16 cellular contexts compared by ENCODE assay signal in genomic region chr4:186808635-186809018, GRCh38.
A peak's percentile ranks its signal among the peaks of the same experiment; 100 is the strongest.
DNase-seq lines count a peak whose midpoint lies in the region; TF ChIP-seq lines count a peak whose summit lies in the region.
"Had no signal": no experiment of that assay in that cellular context is flagged by ENCODE, and none has a peak within 500 bp of the region (broad histone marks: within the 10 kb centered on the region; RNA-seq: fewer than 3 reads in every experiment).

No MANE protein-coding gene starts in this region.

- H3K27ac Mint-ChIP-seq in osteocyte (ENCODE audit: unreplicated experiment), result no peak overlapping the region

- H3K9me3 Mint-ChIP-seq in osteocyte (ENCODE audit: unreplicated experiment), result peaks cover 5% of the 10 kb centered on the region

- no peaks in the 10 kb centered on the region for H3K27me3 Mint-ChIP-seq in osteocyte (ENCODE audit: unreplicated experiment)

- no peaks in the 10 kb centered on the region for H3K36me3 ChIP-seq in HEK293 (ENCODE audit: control insufficient read depth in 2 of 2, insufficient read depth in 1 of 2, low read length in 2 of 2)
- H3K36me3 ChIP-seq: left ventricle myocardium inferior, pancreas had no signal

- DNase-seq in AG08395 (ENCODE audit: low spot score) (peak; percentile 25), astrocyte of the spinal cord (ENCODE audit: low read depth, low spot score) (peak; percentile 78), islet precursor cell (peak; percentile 61), osteocyte (ENCODE audit: extremely low spot score, unreplicated experiment) (no peak), DMS 273 treated with DMSO at 0.1 percent for 48 hours (lab: John Stamatoyannopoulos, UW) (no peak), RPMI8226 (no peak)
- no peak for DNase-seq in stimulated activated CD8-positive, alpha-beta memory T cell treated with anti-CD3 and anti-CD28 coated beads, Interleukin-4, amount 100 ng/mL, for 48 hours
- DNase-seq: activated gamma-delta T cell treated with Interleukin-2 at 50 U/mL for 16 hours; C1 segment of cervical spinal cord; cerebellar nuclear complex; left ventricle myocardium inferior; NCI-H2029; stimulated activated CD4-positive, alpha-beta T cell treated with anti-CD3 and anti-CD28 coated beads, Interleukin-2, amount 100 ng/mL, for 48 hours; stimulated activated naive CD4-positive, alpha-beta T cell treated with Interleukin-2 at 50 U/mL for 16 hours had no signal

- in situ Hi-C loops in astrocyte of the spinal cord (cut with HindIII; ENCODE audit: low sequenced_read_pairs), result no loop called here

- peaks cover 13% of the 10 kb centered on the region for H3K4me1 Mint-ChIP-seq in osteocyte (ENCODE audit: unreplicated experiment)

- H3K4me3 ChIP-seq in HEK293 (ENCODE audit: low read depth, low read length), result no peak overlapping the region
- H3K4me3 ChIP-seq in astrocyte of the spinal cord (ENCODE audit: low read depth, low read length), result no peak overlapping the region
- H3K4me3 ChIP-seq: left ventricle myocardium inferior, pancreas had no signal

- no peak overlapping the region for H3K27ac ChIP-seq in HEK293 (ENCODE audit: extremely low read depth, low read depth, low read length)
- H3K27ac ChIP-seq: left ventricle myocardium inferior, pancreas had no signal

- TF ChIP-seq CTCF in HEK293 (tag by site-specific recombination; IDR thresholded peaks at IDR 0.05) (no peak), astrocyte of the spinal cord (IDR thresholded peaks at IDR 0.05; ENCODE audit: low read depth, low read length) (no peak), osteocyte (IDR thresholded peaks at IDR 0.05) (no peak)

- H3K4me1 ChIP-seq in HEK293 (ENCODE audit: control insufficient read depth, insufficient read depth, low read length), result no peaks in the 10 kb centered on the region
- H3K4me1 ChIP-seq: left ventricle myocardium inferior had no signal

- H3K9me3 ChIP-seq in HEK293 (ENCODE audit: control insufficient read depth, insufficient read depth, low read depth, low read length), result no peaks in the 10 kb centered on the region
- H3K9me3 ChIP-seq: left ventricle myocardium inferior, pancreas had no signal

- POLR2A ChIA-PET in HEK293 (lab: Yijun Ruan, JAX), result no interaction called here

- H3K36me3 Mint-ChIP-seq in osteocyte (ENCODE audit: unreplicated experiment), result no peaks in the 10 kb centered on the region

- CTCF ChIA-PET in HEK293 (lab: Yijun Ruan, JAX), result no interaction called here

- no peak overlapping the region for H3K4me3 Mint-ChIP-seq in osteocyte (ENCODE audit: unreplicated experiment)

TF ChIP-seq in HEK293, 187 proteins besides CTCF, POLR2A, EP300 and RAD21:
- TF ChIP-seq ZFHX2 (tag by site-specific recombination; conservative IDR thresholded peaks at IDR 0.05), result peak; percentile 54
- no peak for TF ChIP-seq ZNF37A (tag by site-specific recombination; IDR thresholded peaks at IDR 0.05)
- TF ChIP-seq, protein P1, sequence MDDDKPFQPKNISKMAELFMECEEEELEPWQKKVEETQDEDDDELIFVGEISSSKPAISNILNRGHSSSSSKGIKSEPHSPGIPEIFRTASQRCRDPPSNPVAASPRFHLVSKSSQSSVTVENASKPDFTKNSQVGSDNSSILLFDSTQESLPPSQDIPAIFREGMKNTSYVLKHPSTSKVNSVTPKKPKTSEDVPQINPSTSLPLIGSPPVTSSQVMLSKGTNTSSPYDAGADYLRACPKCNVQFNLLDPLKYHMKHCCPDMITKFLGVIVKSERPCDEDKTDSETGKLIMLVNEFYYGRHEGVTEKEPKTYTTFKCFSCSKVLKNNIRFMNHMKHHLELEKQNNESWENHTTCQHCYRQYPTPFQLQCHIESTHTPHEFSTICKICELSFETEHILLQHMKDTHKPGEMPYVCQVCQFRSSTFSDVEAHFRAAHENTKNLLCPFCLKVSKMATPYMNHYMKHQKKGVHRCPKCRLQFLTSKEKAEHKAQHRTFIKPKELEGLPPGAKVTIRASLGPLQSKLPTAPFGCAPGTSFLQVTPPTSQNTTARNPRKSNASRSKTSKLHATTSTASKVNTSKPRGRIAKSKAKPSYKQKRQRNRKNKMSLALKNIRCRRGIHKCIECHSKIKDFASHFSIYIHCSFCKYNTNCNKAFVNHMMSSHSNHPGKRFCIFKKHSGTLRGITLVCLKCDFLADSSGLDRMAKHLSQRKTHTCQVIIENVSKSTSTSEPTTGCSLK (tag by site-specific recombination; IDR thresholded peaks at IDR 0.05), result no peak
- no peak for TF ChIP-seq ZNF114 (tag by site-specific recombination; IDR thresholded peaks at IDR 0.05)

Comparison
In these comparisons a context has a peak if more than half of its experiments do, and no peak if none do; other contexts are left out.
1. DNase-seq: peak in AG08395 (single experiment), astrocyte of the spinal cord (single experiment) and islet precursor cell (single experiment); none in osteocyte (single experiment), stimulated activated CD8-positive, alpha-beta memory T cell treated with anti-CD3 and anti-CD28 coated beads, Interleukin-4, amount 100 ng/mL, for 48 hours (single experiment), DMS 273 treated with DMSO at 0.1 percent for 48 hours (single experiment) and RPMI8226 (single experiment).